Comparison of ENCODE assay signal across 1 cellular context in the genomic region with DNA sequence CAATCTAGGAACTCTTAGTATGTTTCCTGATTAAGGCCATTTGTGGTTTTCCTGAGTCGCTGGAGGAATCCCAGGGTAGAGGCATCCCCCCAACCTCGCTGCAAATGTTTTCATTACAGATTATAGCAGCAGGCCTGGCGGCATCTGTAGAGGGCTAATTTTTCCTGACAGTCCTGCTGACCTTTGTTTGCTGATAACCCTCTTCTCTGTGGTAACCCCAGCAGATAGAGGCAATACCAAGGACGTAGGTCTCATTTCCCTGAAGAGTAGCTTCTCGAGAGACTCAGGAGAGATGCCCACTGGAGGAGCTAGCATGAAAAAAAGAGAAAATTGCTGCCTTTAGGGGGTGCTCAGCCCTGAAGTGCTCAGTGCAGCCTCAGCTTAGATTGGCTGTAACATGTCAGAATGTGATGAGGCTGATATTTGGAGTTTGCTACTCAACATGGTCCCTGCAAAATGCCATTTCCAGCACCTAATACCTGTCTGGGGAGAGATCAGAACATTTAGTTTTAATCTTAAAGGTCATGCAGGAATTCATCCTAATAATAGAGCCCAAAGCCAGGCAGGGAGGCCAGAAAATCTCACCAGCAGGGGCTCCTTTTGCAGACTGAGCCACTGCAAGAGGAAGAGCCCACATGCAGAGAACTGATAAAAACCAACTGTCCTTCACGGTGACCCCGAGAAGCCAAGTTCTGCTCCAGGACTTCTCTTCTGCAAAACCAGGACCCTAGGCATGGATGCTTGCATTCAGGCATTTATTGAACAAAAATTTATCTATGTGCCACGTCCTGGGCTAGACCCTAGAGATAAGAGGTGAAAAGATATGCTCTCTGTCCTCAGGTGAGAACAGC.
TF ChIP-seq lines count a peak whose summit lies in the region.

No MANE protein-coding gene starts in this region.

TF ChIP-seq in K562, 482 proteins besides CTCF, POLR2A, EP300 and RAD21 (continued from another document):
- TF ChIP-seq, protein P1, sequence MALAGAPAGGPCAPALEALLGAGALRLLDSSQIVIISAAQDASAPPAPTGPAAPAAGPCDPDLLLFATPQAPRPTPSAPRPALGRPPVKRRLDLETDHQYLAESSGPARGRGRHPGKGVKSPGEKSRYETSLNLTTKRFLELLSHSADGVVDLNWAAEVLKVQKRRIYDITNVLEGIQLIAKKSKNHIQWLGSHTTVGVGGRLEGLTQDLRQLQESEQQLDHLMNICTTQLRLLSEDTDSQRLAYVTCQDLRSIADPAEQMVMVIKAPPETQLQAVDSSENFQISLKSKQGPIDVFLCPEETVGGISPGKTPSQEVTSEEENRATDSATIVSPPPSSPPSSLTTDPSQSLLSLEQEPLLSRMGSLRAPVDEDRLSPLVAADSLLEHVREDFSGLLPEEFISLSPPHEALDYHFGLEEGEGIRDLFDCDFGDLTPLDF (CRISPR knock-in tag; IDR thresholded peaks at IDR 0.05), result no peak
- no peak for TF ChIP-seq ZNF696 (CRISPR knock-in tag; conservative IDR thresholded peaks at IDR 0.05)
- peak; percentile 60; the same call in 1 of the 2 replicates for TF ChIP-seq GATA2 (CRISPR knock-in tag; IDR thresholded peaks at IDR 0.05)
- no peak for TF ChIP-seq FOXA3 (CRISPR knock-in tag; conservative IDR thresholded peaks at IDR 0.05 in 1 of 2, IDR thresholded peaks at IDR 0.05 in 1 of 2)
- TF ChIP-seq, protein P2, sequence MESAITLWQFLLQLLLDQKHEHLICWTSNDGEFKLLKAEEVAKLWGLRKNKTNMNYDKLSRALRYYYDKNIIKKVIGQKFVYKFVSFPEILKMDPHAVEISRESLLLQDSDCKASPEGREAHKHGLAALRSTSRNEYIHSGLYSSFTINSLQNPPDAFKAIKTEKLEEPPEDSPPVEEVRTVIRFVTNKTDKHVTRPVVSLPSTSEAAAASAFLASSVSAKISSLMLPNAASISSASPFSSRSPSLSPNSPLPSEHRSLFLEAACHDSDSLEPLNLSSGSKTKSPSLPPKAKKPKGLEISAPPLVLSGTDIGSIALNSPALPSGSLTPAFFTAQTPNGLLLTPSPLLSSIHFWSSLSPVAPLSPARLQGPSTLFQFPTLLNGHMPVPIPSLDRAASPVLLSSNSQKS (CRISPR knock-in tag; IDR thresholded peaks at IDR 0.05), result no peak
- TF ChIP-seq, protein P3, sequence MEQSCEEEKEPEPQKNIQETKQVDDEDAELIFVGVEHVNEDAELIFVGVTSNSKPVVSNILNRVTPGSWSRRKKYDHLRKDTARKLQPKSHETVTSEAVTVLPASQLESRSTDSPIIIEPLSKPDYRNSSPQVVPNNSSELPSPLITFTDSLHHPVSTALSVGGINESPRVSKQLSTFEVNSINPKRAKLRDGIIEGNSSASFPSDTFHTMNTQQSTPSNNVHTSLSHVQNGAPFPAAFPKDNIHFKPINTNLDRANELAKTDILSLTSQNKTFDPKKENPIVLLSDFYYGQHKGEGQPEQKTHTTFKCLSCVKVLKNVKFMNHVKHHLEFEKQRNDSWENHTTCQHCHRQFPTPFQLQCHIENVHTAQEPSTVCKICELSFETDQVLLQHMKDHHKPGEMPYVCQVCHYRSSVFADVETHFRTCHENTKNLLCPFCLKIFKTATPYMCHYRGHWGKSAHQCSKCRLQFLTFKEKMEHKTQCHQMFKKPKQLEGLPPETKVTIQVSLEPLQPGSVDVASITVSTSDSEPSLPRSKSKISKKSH (CRISPR knock-in tag; IDR thresholded peaks at IDR 0.05), result no peak
- no peak for TF ChIP-seq XRCC3 (IDR thresholded peaks at IDR 0.05)
- no peak for TF ChIP-seq E2F3 (CRISPR knock-in tag; IDR thresholded peaks at IDR 0.05)
- no peak for TF ChIP-seq ZNF239 (CRISPR knock-in tag; IDR thresholded peaks at IDR 0.05)
- TF ChIP-seq, protein P4, sequence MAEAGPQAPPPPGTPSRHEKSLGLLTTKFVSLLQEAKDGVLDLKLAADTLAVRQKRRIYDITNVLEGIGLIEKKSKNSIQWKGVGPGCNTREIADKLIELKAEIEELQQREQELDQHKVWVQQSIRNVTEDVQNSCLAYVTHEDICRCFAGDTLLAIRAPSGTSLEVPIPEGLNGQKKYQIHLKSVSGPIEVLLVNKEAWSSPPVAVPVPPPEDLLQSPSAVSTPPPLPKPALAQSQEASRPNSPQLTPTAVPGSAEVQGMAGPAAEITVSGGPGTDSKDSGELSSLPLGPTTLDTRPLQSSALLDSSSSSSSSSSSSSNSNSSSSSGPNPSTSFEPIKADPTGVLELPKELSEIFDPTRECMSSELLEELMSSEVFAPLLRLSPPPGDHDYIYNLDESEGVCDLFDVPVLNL (CRISPR knock-in tag; IDR thresholded peaks at IDR 0.05; ENCODE audit: low read depth), result no peak
- TF ChIP-seq RFX7 (CRISPR knock-in tag; IDR thresholded peaks at IDR 0.05), result no peak
- TF ChIP-seq HDAC6 (IDR thresholded peaks at IDR 0.05; ENCODE audit: low read depth, low read length), result no peak
- TF ChIP-seq ELF1 (tag; IDR thresholded peaks at IDR 0.05), result no peak
- TF ChIP-seq SMARCE1 (IDR thresholded peaks at IDR 0.05), result peak; percentile 68
- no peak for TF ChIP-seq CEBPG (CRISPR knock-in tag; IDR thresholded peaks at IDR 0.05)
- no peak for TF ChIP-seq CEBPG (tag; conservative IDR thresholded peaks at IDR 0.05 in 1 of 2, IDR thresholded peaks at IDR 0.05 in 1 of 2)
- TF ChIP-seq SRSF1 (IDR thresholded peaks at IDR 0.05; ENCODE audit: low read depth, low read length), result no peak
- TF ChIP-seq POLR2AphosphoS5 (IDR thresholded peaks at IDR 0.05; ENCODE audit: control insufficient read depth, insufficient read depth, low read depth, low read length), result no peak; the same call in 1 of the 2 replicates
- TF ChIP-seq, protein P5, sequence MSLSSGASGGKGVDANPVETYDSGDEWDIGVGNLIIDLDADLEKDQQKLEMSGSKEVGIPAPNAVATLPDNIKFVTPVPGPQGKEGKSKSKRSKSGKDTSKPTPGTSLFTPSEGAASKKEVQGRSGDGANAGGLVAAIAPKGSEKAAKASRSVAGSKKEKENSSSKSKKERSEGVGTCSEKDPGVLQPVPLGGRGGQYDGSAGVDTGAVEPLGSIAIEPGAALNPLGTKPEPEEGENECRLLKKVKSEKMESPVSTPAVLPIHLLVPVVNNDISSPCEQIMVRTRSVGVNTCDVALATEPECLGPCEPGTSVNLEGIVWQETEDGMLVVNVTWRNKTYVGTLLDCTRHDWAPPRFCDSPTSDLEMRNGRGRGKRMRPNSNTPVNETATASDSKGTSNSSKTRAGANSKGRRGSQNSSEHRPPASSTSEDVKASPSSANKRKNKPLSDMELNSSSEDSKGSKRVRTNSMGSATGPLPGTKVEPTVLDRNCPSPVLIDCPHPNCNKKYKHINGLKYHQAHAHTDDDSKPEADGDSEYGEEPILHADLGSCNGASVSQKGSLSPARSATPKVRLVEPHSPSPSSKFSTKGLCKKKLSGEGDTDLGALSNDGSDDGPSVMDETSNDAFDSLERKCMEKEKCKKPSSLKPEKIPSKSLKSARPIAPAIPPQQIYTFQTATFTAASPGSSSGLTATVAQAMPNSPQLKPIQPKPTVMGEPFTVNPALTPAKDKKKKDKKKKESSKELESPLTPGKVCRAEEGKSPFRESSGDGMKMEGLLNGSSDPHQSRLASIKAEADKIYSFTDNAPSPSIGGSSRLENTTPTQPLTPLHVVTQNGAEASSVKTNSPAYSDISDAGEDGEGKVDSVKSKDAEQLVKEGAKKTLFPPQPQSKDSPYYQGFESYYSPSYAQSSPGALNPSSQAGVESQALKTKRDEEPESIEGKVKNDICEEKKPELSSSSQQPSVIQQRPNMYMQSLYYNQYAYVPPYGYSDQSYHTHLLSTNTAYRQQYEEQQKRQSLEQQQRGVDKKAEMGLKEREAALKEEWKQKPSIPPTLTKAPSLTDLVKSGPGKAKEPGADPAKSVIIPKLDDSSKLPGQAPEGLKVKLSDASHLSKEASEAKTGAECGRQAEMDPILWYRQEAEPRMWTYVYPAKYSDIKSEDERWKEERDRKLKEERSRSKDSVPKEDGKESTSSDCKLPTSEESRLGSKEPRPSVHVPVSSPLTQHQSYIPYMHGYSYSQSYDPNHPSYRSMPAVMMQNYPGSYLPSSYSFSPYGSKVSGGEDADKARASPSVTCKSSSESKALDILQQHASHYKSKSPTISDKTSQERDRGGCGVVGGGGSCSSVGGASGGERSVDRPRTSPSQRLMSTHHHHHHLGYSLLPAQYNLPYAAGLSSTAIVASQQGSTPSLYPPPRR (CRISPR knock-in tag; IDR thresholded peaks at IDR 0.05; ENCODE audit: borderline replicate concordance), result no peak
- TF ChIP-seq ZNF316 (IDR thresholded peaks at IDR 0.05), result no peak
- TF ChIP-seq SIN3B (IDR thresholded peaks at IDR 0.05; ENCODE audit: low read depth), result no peak
- TF ChIP-seq, protein P6, sequence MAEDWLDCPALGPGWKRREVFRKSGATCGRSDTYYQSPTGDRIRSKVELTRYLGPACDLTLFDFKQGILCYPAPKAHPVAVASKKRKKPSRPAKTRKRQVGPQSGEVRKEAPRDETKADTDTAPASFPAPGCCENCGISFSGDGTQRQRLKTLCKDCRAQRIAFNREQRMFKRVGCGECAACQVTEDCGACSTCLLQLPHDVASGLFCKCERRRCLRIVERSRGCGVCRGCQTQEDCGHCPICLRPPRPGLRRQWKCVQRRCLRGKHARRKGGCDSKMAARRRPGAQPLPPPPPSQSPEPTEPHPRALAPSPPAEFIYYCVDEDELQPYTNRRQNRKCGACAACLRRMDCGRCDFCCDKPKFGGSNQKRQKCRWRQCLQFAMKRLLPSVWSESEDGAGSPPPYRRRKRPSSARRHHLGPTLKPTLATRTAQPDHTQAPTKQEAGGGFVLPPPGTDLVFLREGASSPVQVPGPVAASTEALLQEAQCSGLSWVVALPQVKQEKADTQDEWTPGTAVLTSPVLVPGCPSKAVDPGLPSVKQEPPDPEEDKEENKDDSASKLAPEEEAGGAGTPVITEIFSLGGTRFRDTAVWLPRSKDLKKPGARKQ (CRISPR knock-in tag; IDR thresholded peaks at IDR 0.05), result no peak
- no peak for TF ChIP-seq MEIS2 (IDR thresholded peaks at IDR 0.05; ENCODE audit: partially characterized antibody)
- no peak for TF ChIP-seq PTBP1 (IDR thresholded peaks at IDR 0.05; ENCODE audit: low read depth, low read length)
TF ChIP-seq in K562: peak in this region for 97.
